1 cellular context compared by ENCODE assay signal in the genomic region with DNA sequence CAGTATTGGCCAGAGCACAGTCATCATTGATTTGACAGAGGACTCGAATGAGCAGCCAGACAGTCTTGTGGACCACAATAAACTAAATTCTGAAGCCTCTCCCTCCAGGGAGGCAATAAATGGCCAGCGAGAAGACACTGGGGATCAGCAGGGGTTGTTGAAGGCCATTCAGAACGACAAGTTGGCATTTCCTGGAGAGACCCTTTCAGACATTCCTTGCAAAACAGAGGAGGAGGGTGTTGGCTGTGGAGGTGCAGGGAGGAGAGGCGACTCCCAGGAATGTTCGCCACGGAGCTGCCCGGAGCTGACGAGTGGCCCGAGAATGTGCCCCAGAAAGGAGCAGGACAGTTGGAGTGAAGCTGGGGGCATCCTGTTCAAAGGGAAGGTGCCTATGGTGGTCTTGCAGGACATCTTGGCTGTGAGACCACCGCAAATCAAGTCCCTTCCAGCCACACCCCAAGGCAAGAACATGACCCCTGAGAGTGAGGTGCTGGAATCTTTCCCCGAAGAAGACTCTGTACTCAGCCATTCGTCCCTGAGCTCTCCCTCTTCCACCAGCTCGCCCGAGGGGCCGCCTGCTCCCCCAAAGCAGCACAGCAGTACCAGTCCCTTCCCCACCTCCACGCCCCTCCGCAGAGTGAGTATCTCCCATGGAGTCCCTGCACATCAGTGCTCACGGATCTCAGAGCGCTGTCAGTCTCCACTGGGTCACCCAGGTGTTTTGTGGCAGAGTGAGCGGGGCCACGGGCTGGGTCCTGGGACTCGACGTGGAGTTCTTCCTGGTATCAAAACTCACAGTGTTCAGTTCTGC.
TF ChIP-seq lines count a peak whose summit lies in the region.

No MANE protein-coding gene starts in this region.

TF ChIP-seq in WTC11, 78 proteins besides CTCF, POLR2A, EP300 and RAD21:
- no peak for TF ChIP-seq RORB (CRISPR knock-in tag; IDR thresholded peaks at IDR 0.05)
- peak; percentile 66; the same call in 1 of the 2 replicates for TF ChIP-seq TEAD4 (CRISPR knock-in tag; IDR thresholded peaks at IDR 0.05)
- TF ChIP-seq NFYB (CRISPR knock-in tag; conservative IDR thresholded peaks at IDR 0.05; ENCODE audit: low read depth) = no peak
- peak; percentile 73; the same call in 1 of the 2 replicates for TF ChIP-seq FOXP4 (CRISPR knock-in tag; IDR thresholded peaks at IDR 0.05)
- 0 out of 2 replicates have a peak, but pooled peaks have one; percentile 56 for TF ChIP-seq NFE2L1 (CRISPR knock-in tag; IDR thresholded peaks at IDR 0.05)
- no peak for TF ChIP-seq JAZF1 (CRISPR knock-in tag; IDR thresholded peaks at IDR 0.05)
- no peak for TF ChIP-seq IRF2 (CRISPR knock-in tag; IDR thresholded peaks at IDR 0.05; ENCODE audit: borderline replicate concordance, low read depth)
- TF ChIP-seq E2F5 (CRISPR knock-in tag; IDR thresholded peaks at IDR 0.05) = no peak
- no peak for TF ChIP-seq SOX15 (CRISPR knock-in tag; IDR thresholded peaks at IDR 0.05)
- no peak for TF ChIP-seq SMAD3 (CRISPR knock-in tag; IDR thresholded peaks at IDR 0.05; ENCODE audit: borderline replicate concordance)
- no peak for TF ChIP-seq OVOL2 (CRISPR knock-in tag; IDR thresholded peaks at IDR 0.05; ENCODE audit: borderline replicate concordance)
- TF ChIP-seq NFATC4 (CRISPR knock-in tag; IDR thresholded peaks at IDR 0.05) = 0 out of 2 replicates have a peak, but pooled peaks have one; percentile 46
- TF ChIP-seq, protein P1, sequence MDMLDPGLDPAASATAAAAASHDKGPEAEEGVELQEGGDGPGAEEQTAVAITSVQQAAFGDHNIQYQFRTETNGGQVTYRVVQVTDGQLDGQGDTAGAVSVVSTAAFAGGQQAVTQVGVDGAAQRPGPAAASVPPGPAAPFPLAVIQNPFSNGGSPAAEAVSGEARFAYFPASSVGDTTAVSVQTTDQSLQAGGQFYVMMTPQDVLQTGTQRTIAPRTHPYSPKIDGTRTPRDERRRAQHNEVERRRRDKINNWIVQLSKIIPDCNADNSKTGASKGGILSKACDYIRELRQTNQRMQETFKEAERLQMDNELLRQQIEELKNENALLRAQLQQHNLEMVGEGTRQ (CRISPR knock-in tag; IDR thresholded peaks at IDR 0.05) = no peak
- TF ChIP-seq TEAD1 (CRISPR knock-in tag; IDR thresholded peaks at IDR 0.05) = peak; percentile 97
- TF ChIP-seq, protein P2, sequence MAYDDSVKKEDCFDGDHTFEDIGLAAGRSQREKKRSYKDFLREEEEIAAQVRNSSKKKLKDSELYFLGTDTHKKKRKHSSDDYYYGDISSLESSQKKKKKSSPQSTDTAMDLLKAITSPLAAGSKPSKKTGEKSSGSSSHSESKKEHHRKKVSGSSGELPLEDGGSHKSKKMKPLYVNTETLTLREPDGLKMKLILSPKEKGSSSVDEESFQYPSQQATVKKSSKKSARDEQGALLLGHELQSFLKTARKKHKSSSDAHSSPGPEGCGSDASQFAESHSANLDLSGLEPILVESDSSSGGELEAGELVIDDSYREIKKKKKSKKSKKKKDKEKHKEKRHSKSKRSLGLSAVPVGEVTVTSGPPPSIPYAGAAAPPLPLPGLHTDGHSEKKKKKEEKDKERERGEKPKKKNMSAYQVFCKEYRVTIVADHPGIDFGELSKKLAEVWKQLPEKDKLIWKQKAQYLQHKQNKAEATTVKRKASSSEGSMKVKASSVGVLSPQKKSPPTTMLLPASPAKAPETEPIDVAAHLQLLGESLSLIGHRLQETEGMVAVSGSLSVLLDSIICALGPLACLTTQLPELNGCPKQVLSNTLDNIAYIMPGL (CRISPR knock-in tag; IDR thresholded peaks at IDR 0.05) = no peak
- TF ChIP-seq ZBTB43 (CRISPR knock-in tag; IDR thresholded peaks at IDR 0.05) = no peak
- no peak for TF ChIP-seq ZNF232 (CRISPR knock-in tag; IDR thresholded peaks at IDR 0.05)
- TF ChIP-seq NR2C2 (CRISPR knock-in tag; IDR thresholded peaks at IDR 0.05) = no peak
- TF ChIP-seq ZNF121 (CRISPR knock-in tag; IDR thresholded peaks at IDR 0.05) = no peak
- peak; percentile 62; the same call in 1 of the 2 replicates for TF ChIP-seq FOXK1 (CRISPR knock-in tag; IDR thresholded peaks at IDR 0.05)
- TF ChIP-seq USF1 (CRISPR knock-in tag; IDR thresholded peaks at IDR 0.05) = no peak
- peak; percentile 74; the same call in 1 of the 2 replicates for TF ChIP-seq ZNF423 (CRISPR knock-in tag; IDR thresholded peaks at IDR 0.05)
- TF ChIP-seq ZMAT4 (CRISPR knock-in tag; IDR thresholded peaks at IDR 0.05) = no peak
- no peak for TF ChIP-seq ZNF317 (CRISPR knock-in tag; IDR thresholded peaks at IDR 0.05; ENCODE audit: borderline replicate concordance, low read depth)
- 0 out of 2 replicates have a peak, but pooled peaks have one; percentile 42 for TF ChIP-seq ETV6 (CRISPR knock-in tag; IDR thresholded peaks at IDR 0.05)
- TF ChIP-seq ATF6 (CRISPR knock-in tag; IDR thresholded peaks at IDR 0.05) = no peak
- no peak for TF ChIP-seq STAT6 (CRISPR knock-in tag; conservative IDR thresholded peaks at IDR 0.05; ENCODE audit: low read depth)
- no peak for TF ChIP-seq CREB1 (CRISPR knock-in tag; IDR thresholded peaks at IDR 0.05)
- TF ChIP-seq, protein P3, sequence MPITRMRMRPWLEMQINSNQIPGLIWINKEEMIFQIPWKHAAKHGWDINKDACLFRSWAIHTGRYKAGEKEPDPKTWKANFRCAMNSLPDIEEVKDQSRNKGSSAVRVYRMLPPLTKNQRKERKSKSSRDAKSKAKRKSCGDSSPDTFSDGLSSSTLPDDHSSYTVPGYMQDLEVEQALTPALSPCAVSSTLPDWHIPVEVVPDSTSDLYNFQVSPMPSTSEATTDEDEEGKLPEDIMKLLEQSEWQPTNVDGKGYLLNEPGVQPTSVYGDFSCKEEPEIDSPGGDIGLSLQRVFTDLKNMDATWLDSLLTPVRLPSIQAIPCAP (CRISPR knock-in tag; IDR thresholded peaks at IDR 0.05) = no peak
- peak; percentile 74; the same call in 1 of the 2 replicates for TF ChIP-seq AR (CRISPR knock-in tag; IDR thresholded peaks at IDR 0.05)
- TF ChIP-seq E2F1 (CRISPR knock-in tag; IDR thresholded peaks at IDR 0.05) = no peak
- no peak for TF ChIP-seq FOXJ3 (CRISPR knock-in tag; IDR thresholded peaks at IDR 0.05; ENCODE audit: borderline replicate concordance)
- TF ChIP-seq ELF4 (CRISPR knock-in tag; IDR thresholded peaks at IDR 0.05; ENCODE audit: low read depth) = no peak
- 0 out of 2 replicates have a peak, but pooled peaks have one; percentile 30 for TF ChIP-seq ZNF671 (CRISPR knock-in tag; IDR thresholded peaks at IDR 0.05)
- TF ChIP-seq MYBL2 (CRISPR knock-in tag; IDR thresholded peaks at IDR 0.05) = no peak
- 0 out of 2 replicates have a peak, but pooled peaks have one; percentile 7 for TF ChIP-seq PRRX2 (CRISPR knock-in tag; IDR thresholded peaks at IDR 0.05)
- TF ChIP-seq ZBTB21 (CRISPR knock-in tag; IDR thresholded peaks at IDR 0.05; ENCODE audit: borderline replicate concordance) = no peak
- no peak for TF ChIP-seq KAT7 (CRISPR knock-in tag; IDR thresholded peaks at IDR 0.05; ENCODE audit: borderline replicate concordance)
- no peak for TF ChIP-seq GABPB1 (CRISPR knock-in tag; IDR thresholded peaks at IDR 0.05)
